ENCODE assay signal across 8 cellular contexts in the genomic region with DNA sequence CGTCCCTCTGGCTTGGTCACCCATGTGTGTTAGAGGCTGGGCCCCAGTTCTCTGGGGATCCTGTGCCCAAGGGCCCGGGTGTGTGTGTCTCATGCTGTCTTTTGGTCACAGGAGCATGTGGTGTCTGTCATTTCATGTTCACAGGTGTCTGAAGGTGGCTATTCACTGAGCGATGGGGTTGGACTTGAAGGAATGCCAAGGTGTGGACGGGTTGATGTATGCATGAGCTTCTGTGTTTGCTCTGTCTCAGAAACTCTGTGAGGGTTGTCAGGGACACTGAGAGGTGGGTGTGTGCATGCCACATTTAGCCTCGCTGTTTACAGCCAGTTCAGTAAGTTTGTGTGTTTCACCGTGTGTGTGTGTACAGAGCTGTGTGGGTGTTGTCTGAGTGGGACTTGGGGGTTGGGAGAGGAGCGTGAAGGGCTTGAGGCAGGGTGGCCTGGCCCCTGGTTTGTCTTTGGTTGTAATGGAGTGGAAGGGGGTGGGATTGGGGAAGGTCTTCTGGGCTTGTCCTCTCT. TPM values are rescaled to one million over a fixed set of nuclear protein-coding genes. Genes with fewer than 3 reads are reported as not detected.
DNase-seq lines count a peak whose midpoint lies in the region; ATAC-seq lines count a peak whose summit lies in the region.

No MANE protein-coding gene starts in this region.

- H3K4me3 ChIP-seq in mesodermal cell (ENCODE audit: extremely low read depth, insufficient read depth, low read length, poor library complexity, severe bottlenecking) = peak overlapping the region; percentile 61
- peak overlapping the region; percentile 79 for H3K4me3 ChIP-seq in urinary bladder (ENCODE audit: low read depth, low read length)

- peak overlapping the region; percentile 97 for H3K27ac ChIP-seq in cingulate gyrus (ENCODE audit: low read depth, low read length)
- H3K27ac ChIP-seq in mesodermal cell (ENCODE audit: low read depth, low read length, severe bottlenecking) = peak overlapping the region; percentile 91
- peak overlapping the region; percentile 12 for H3K27ac ChIP-seq in urinary bladder (ENCODE audit: low read depth)

- H3K4me1 ChIP-seq in mesodermal cell (ENCODE audit: control insufficient read depth, insufficient read depth, low read length, poor library complexity, severe bottlenecking) (peaks cover 56% of the 10 kb centered on the region), urinary bladder (ENCODE audit: insufficient read depth) (no peaks in the 10 kb centered on the region)

- no peaks in the 10 kb centered on the region for H3K9me3 ChIP-seq in mesodermal cell (ENCODE audit: control insufficient read depth, low read length)

- H3K36me3 ChIP-seq in mesodermal cell (ENCODE audit: control insufficient read depth, insufficient read depth, low read length) (peaks cover 20% of the 10 kb centered on the region), urinary bladder (ENCODE audit: insufficient read depth) (no peaks in the 10 kb centered on the region)

- DNase-seq in NCI-H146 (lab: John Stamatoyannopoulos, UW) (peak; percentile 12), NCI-H146 treated with DMSO at 0.1 percent for 48 hours (lab: John Stamatoyannopoulos, UW; ENCODE audit: unreplicated experiment) (no peak), NCI-H774 (lab: John Stamatoyannopoulos, UW) (peak; percentile 10)

- ATAC-seq in GM19328 (IDR thresholded peaks at IDR 0.05; ENCODE audit: unreplicated experiment) (no peak), GM18867 (IDR thresholded peaks at IDR 0.05; ENCODE audit: unreplicated experiment) (no peak)

- 15 to 23% methylated on average over 6 to 7 of the region's 7 CpGs for WGBS in mesodermal cell (ENCODE audit: insufficient coverage in 2 of 2), 2 experiments
- 22% methylated on average over 7 of the region's 7 CpGs for WGBS in urinary bladder

RNA-seq across cellular contexts. Expression of gene DDR1, which starts 1.2 kb away (rescaled TPM):
- polyA plus RNA-seq in mesodermal cell (2013, experiment 1 of 2) = 89.1 TPM
- 68.7 TPM for polyA plus RNA-seq in mesodermal cell (2013, experiment 2 of 2)
- total RNA-seq in urinary bladder = 33.8 TPM
- polyA plus RNA-seq in urinary bladder = 44.7 TPM

RNA-seq across cellular contexts. Expression of gene GTF2H4, which starts 22.5 kb away (rescaled TPM):
- 45.8 TPM for polyA plus RNA-seq in mesodermal cell (2013, experiment 1 of 2)
- polyA plus RNA-seq in mesodermal cell (2013, experiment 2 of 2) = 34.3 TPM
- 26.2 TPM for total RNA-seq in urinary bladder
- polyA plus RNA-seq in urinary bladder = 25.7 TPM

RNA-seq across cellular contexts. Expression of gene VARS2, which starts 28.5 kb away (rescaled TPM):
- polyA plus RNA-seq in mesodermal cell (2013, experiment 1 of 2) = 27.9 TPM
- polyA plus RNA-seq in mesodermal cell (2013, experiment 2 of 2) = 22.3 TPM
- total RNA-seq in urinary bladder = 14.4 TPM
- 10.3 TPM for polyA plus RNA-seq in urinary bladder

RNA-seq across cellular contexts. Expression of gene SFTA2, which starts 46.4 kb away (rescaled TPM):
- not detected for polyA plus RNA-seq in mesodermal cell (2013, experiment 1 of 2)
- not detected for polyA plus RNA-seq in mesodermal cell (2013, experiment 2 of 2)
- total RNA-seq in urinary bladder = not detected
- not detected for polyA plus RNA-seq in urinary bladder

RNA-seq across cellular contexts. Expression of gene MUCL3, which starts 55.2 kb away (rescaled TPM):
- polyA plus RNA-seq in mesodermal cell (2013, experiment 1 of 2) = not detected
- polyA plus RNA-seq in mesodermal cell (2013, experiment 2 of 2) = not detected
- not detected for total RNA-seq in urinary bladder
- polyA plus RNA-seq in urinary bladder = not detected

Comparison
In these comparisons a context has a peak if more than half of its experiments do, and no peak if none do; other contexts are left out.
1. H3K27ac ChIP-seq: peak in every context shown above with its lines; median percentile 97 in cingulate gyrus; 91 in mesodermal cell; 12 in urinary bladder.